Comparison of ENCODE assay signal across 1 cellular context in genomic region chr12:42608196-42608825, GRCh38.
TF ChIP-seq lines count a peak whose summit lies in the region.

No MANE protein-coding gene starts in this region.

TF ChIP-seq in GM23338, 12 proteins besides CTCF, POLR2A, EP300 and RAD21:
- TF ChIP-seq POLR2AphosphoS5 (IDR thresholded peaks at IDR 0.05; ENCODE audit: low read depth), result no peak
- no peak for TF ChIP-seq ZNF114 (CRISPR knock-in tag; IDR thresholded peaks at IDR 0.05)
- TF ChIP-seq ZNF331 (CRISPR knock-in tag; IDR thresholded peaks at IDR 0.05; ENCODE audit: low read depth), result no peak
- no peak for TF ChIP-seq NANOG (IDR thresholded peaks at IDR 0.05; ENCODE audit: borderline replicate concordance)
- no peak for TF ChIP-seq STAT1 (IDR thresholded peaks at IDR 0.05; ENCODE audit: unreplicated experiment)
- no peak for TF ChIP-seq EZH2phosphoT487 (IDR thresholded peaks at IDR 0.05; ENCODE audit: unreplicated experiment)
- TF ChIP-seq ZNF462 (CRISPR knock-in tag; IDR thresholded peaks at IDR 0.05), result no peak
- no peak for TF ChIP-seq CREB1 (CRISPR knock-in tag; IDR thresholded peaks at IDR 0.05; ENCODE audit: low read depth)
- TF ChIP-seq, protein P1, sequence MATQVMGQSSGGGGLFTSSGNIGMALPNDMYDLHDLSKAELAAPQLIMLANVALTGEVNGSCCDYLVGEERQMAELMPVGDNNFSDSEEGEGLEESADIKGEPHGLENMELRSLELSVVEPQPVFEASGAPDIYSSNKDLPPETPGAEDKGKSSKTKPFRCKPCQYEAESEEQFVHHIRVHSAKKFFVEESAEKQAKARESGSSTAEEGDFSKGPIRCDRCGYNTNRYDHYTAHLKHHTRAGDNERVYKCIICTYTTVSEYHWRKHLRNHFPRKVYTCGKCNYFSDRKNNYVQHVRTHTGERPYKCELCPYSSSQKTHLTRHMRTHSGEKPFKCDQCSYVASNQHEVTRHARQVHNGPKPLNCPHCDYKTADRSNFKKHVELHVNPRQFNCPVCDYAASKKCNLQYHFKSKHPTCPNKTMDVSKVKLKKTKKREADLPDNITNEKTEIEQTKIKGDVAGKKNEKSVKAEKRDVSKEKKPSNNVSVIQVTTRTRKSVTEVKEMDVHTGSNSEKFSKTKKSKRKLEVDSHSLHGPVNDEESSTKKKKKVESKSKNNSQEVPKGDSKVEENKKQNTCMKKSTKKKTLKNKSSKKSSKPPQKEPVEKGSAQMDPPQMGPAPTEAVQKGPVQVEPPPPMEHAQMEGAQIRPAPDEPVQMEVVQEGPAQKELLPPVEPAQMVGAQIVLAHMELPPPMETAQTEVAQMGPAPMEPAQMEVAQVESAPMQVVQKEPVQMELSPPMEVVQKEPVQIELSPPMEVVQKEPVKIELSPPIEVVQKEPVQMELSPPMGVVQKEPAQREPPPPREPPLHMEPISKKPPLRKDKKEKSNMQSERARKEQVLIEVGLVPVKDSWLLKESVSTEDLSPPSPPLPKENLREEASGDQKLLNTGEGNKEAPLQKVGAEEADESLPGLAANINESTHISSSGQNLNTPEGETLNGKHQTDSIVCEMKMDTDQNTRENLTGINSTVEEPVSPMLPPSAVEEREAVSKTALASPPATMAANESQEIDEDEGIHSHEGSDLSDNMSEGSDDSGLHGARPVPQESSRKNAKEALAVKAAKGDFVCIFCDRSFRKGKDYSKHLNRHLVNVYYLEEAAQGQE (IDR thresholded peaks at IDR 0.05; ENCODE audit: unreplicated experiment), result no peak
- no peak for TF ChIP-seq EZH2 (IDR thresholded peaks at IDR 0.05; ENCODE audit: low read depth, unreplicated experiment)
- no peak for TF ChIP-seq JUNB (IDR thresholded peaks at IDR 0.05; ENCODE audit: unreplicated experiment)
- TF ChIP-seq ETS1 (IDR thresholded peaks at IDR 0.05), result no peak
